ENCODE assay signal across 12 cellular contexts in the genomic region with DNA sequence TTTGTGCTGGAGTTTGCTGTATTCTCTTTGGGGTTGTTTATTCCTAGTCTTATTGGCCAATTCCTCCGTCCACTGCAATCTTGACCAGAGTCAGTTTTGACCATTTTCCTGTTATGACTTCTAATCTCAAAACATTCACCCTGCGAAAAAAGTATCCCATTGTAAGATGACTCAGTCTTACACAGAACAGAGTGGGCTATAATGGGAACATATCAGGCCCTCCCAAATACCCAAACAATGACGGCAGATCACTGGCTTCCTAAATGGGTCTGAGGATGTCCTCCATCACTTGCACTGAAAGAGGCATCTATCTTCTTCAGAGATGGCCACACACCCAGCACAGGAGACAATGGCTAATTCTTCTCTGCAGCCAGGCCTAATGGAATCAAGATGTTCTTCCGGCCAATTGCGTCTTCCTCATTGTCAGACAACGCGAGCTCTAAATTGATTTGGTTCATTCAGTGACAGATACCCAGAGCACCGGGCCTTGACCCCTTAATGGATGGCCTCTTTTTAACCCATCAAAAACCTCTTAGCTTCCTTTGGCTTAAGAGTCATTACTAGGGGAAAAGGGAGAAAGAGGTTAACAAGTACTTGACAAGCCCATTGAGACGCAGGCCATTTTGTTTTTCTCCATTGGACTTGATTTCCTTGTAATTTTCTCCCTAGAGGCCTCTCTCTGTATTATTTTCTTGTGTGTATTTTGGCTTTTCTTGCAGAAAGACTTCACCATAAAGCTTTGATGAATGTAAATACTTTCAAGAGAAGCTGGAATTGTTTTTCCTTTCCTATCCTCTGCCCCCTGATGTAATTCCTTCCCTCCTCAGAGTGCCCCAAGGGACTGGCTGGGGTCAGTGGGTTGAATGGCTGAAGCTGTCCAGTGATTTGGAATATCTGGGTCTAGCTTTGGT.
DNase-seq lines count a peak whose midpoint lies in the region; ATAC-seq, FAIRE-seq and TF ChIP-seq lines count a peak whose summit lies in the region.
"Had no signal": no experiment of that assay in that cellular context is flagged by ENCODE, and none has a peak within 500 bp of the region (broad histone marks: within the 10 kb centered on the region; RNA-seq: fewer than 3 reads in every experiment).

No MANE protein-coding gene starts in this region.

- H3K27ac ChIP-seq in GM23248 (peak overlapping the region; percentile 67), astrocyte (ENCODE audit: low read depth, low read length) (peak overlapping the region; percentile 63), right cardiac atrium (ENCODE audit: low read length) (no peak overlapping the region), subcutaneous abdominal adipose tissue (ENCODE audit: low read depth, low read length) (peak overlapping the region; percentile 9)
- H3K27ac ChIP-seq: parathyroid adenoma, upper lobe of right lung had no signal

- H3K4me1 Mint-ChIP-seq in astrocyte (ENCODE audit: low read depth, unreplicated experiment) = peaks cover 32% of the 10 kb centered on the region

- peak overlapping the region; percentile 44 for H3K27ac Mint-ChIP-seq in astrocyte (ENCODE audit: unreplicated experiment)

- H3K36me3 ChIP-seq in GM23248 (ENCODE audit: low read depth) = no peaks in the 10 kb centered on the region; the same call in 1 of the 2 replicates
- H3K36me3 ChIP-seq in astrocyte (ENCODE audit: insufficient read depth, low read length) = peaks cover 8% of the 10 kb centered on the region
- peaks cover 0 to 18% (median 11%) of the 10 kb centered on the region in 5 donors for H3K36me3 ChIP-seq in subcutaneous abdominal adipose tissue (ENCODE audit: control insufficient read depth in 5 of 5, insufficient read depth in 5 of 5, low read length in 5 of 5)
- H3K36me3 ChIP-seq: upper lobe of right lung had no signal

- H3K4me3 ChIP-seq in GM23248 (no peak overlapping the region), astrocyte (ENCODE audit: insufficient read depth, low read depth, low read length) (no peak overlapping the region), right cardiac atrium (ENCODE audit: low read length) (no peak overlapping the region), subcutaneous abdominal adipose tissue (ENCODE audit: low read depth in 1 of 5, low read length in 5 of 5) (no peak overlapping the region), lower leg skin (ENCODE audit: low read depth, poor library complexity, severe bottlenecking) (no peak overlapping the region)
- H3K4me3 ChIP-seq: upper lobe of right lung had no signal

- ATAC-seq in right cardiac atrium = peak; percentile 4 to 67
- no peak for ATAC-seq in GM21360 (IDR thresholded peaks at IDR 0.05; ENCODE audit: unreplicated experiment)
- no peak for ATAC-seq in HG03135 (IDR thresholded peaks at IDR 0.05; ENCODE audit: unreplicated experiment)
- ATAC-seq: upper lobe of right lung had no signal

- H3K27me3 ChIP-seq in GM23248 (replicated peaks; ENCODE audit: insufficient read depth) (no peaks in the 10 kb centered on the region), astrocyte (ENCODE audit: insufficient read depth, low read length) (no peaks in the 10 kb centered on the region), right cardiac atrium (ENCODE audit: control insufficient read depth, insufficient read depth) (no peaks in the 10 kb centered on the region), subcutaneous abdominal adipose tissue (ENCODE audit: control insufficient read depth in 5 of 5, insufficient read depth in 4 of 5, low read length in 5 of 5) (no peaks in the 10 kb centered on the region)
- H3K27me3 ChIP-seq: upper lobe of right lung had no signal

- TF ChIP-seq CTCF in astrocyte (IDR thresholded peaks at IDR 0.05; ENCODE audit: insufficient read depth, low read depth, low read length) (no peak), lower leg skin (IDR thresholded peaks at IDR 0.05) (no peak)

- H3K9me2 ChIP-seq in GM23248 (ENCODE audit: insufficient read depth) = no peaks in the 10 kb centered on the region

- peaks cover 80% of the 10 kb centered on the region for H3F3A ChIP-seq in GM23248 (ENCODE audit: insufficient read depth)

- peaks cover 67% of the 10 kb centered on the region for H3K4me1 ChIP-seq in GM23248 (ENCODE audit: insufficient read depth)
- peaks cover 65% of the 10 kb centered on the region for H3K4me1 ChIP-seq in astrocyte (ENCODE audit: insufficient read depth, low read length)
- peaks cover 11% of the 10 kb centered on the region for H3K4me1 ChIP-seq in right cardiac atrium (ENCODE audit: control insufficient read depth, insufficient read depth, low read length)
- H3K4me1 ChIP-seq in subcutaneous abdominal adipose tissue (ENCODE audit: control insufficient read depth in 5 of 5, insufficient read depth in 5 of 5, low read length in 5 of 5) = peaks cover 6 to 58% (median 37%) of the 10 kb centered on the region in 5 donors
- H3K4me1 ChIP-seq: parathyroid adenoma had no signal

- no peak for TF ChIP-seq POLR2A in lower leg skin (IDR thresholded peaks at IDR 0.05)

- in situ Hi-C loops in GM23248 (cut with MboI) = no loop called here

- no peaks in the 10 kb centered on the region for H4K20me1 ChIP-seq in GM23248 (ENCODE audit: insufficient read depth)
- no peaks in the 10 kb centered on the region for H4K20me1 ChIP-seq in astrocyte (ENCODE audit: insufficient read depth, low read length)

- H3K79me2 ChIP-seq in GM23248 (ENCODE audit: insufficient read depth) (no peaks in the 10 kb centered on the region), astrocyte (ENCODE audit: insufficient read depth, low read length) (peaks cover under 1% of the 10 kb centered on the region)
- H3K79me2 ChIP-seq: parathyroid adenoma had no signal

- WGBS in GM23248 (ENCODE audit: low coverage in 1 of 2, low lambda C conversion rate in 2 of 2, missing lambda C conversion rate in 2 of 2), 2 experiments = 12 to 14% methylated on average over 9 of the region's 9 CpGs
- WGBS in right cardiac atrium = 58% methylated on average over 9 of the region's 9 CpGs
- WGBS in lower leg skin, 2 donors = 85 to 86% methylated on average over 9 of the region's 9 CpGs

- no peak overlapping the region for H3K4me3 Mint-ChIP-seq in astrocyte (ENCODE audit: unreplicated experiment)

- H3K4me2 ChIP-seq in GM23248 (ENCODE audit: unreplicated experiment) (peak overlapping the region; percentile 30), astrocyte (ENCODE audit: low read length) (peak overlapping the region; percentile 56)

- FAIRE-seq in astrocyte (lab: Jason Lieb, UNC) = peak; percentile 59
- FAIRE-seq: islet of Langerhans had no signal

- H3K9me3 Mint-ChIP-seq in astrocyte (ENCODE audit: unreplicated experiment) = peaks cover 2% of the 10 kb centered on the region

- H3K27me3 Mint-ChIP-seq in astrocyte (ENCODE audit: low read depth, unreplicated experiment) = no peaks in the 10 kb centered on the region

- H3K9ac ChIP-seq in GM23248 = peak overlapping the region; percentile 2; the same call in 1 of the 2 replicates
- H3K9ac ChIP-seq in astrocyte (ENCODE audit: low read length) = peak overlapping the region; percentile 29
- no peak overlapping the region for H3K9ac ChIP-seq in subcutaneous abdominal adipose tissue (ENCODE audit: low read length in 5 of 5)
- H3K9ac ChIP-seq: parathyroid adenoma had no signal

- H2AFZ ChIP-seq in GM23248 (0 out of 2 replicates have a peak overlapping the region, but pooled peaks have one; percentile 16), astrocyte (ENCODE audit: low read depth, low read length) (no peak overlapping the region)
- H2AFZ ChIP-seq: parathyroid adenoma had no signal

- intact Hi-C loops in right cardiac atrium (cut with DNase I) = loop anchor here in 1 of 4 donors (5.0 to 10.0 kb wide), 2 partner anchors 51 to 52 kb away; no protein-coding TSS in a partner anchor
- intact Hi-C loops in lower leg skin (cut with DNase I; ENCODE audit: low total_unique reads) = no loop called here

- peaks cover 11% of the 10 kb centered on the region for H3K36me3 Mint-ChIP-seq in astrocyte (ENCODE audit: low read depth, unreplicated experiment)

- DNase-seq in GM23248 (peak; percentile 91), astrocyte (ENCODE audit: low read depth) (peak; percentile 96), right cardiac atrium (peak in 1 of 3 donors; percentile 70), lower leg skin (ENCODE audit: low spot score in 2 of 2) (no peak)
- DNase-seq in stimulated activated CD4-positive, alpha-beta T cell treated with anti-CD3 and anti-CD28 coated beads, Interleukin-2, amount 100 ng/mL, for 24 hours = no peak
- DNase-seq: NCI-H2029, upper lobe of right lung had no signal

- H3K9me3 ChIP-seq in GM23248 (ENCODE audit: low read depth) = no peaks in the 10 kb centered on the region
- H3K9me3 ChIP-seq in astrocyte (ENCODE audit: insufficient read depth, low read depth, low read length) = no peaks in the 10 kb centered on the region
- no peaks in the 10 kb centered on the region for H3K9me3 ChIP-seq in right cardiac atrium (ENCODE audit: control insufficient read depth, low read length)
- no peaks in the 10 kb centered on the region for H3K9me3 ChIP-seq in subcutaneous abdominal adipose tissue (ENCODE audit: control insufficient read depth in 5 of 5, low read length in 5 of 5)
- H3K9me3 ChIP-seq: upper lobe of right lung had no signal

Comparison
In these comparisons a context has a peak if more than half of its experiments do, and no peak if none do; other contexts are left out.
1. DNase-seq: peak in GM23248 (single experiment) and astrocyte (single experiment); none in lower leg skin (0 of 2) and stimulated activated CD4-positive, alpha-beta T cell treated with anti-CD3 and anti-CD28 coated beads, Interleukin-2, amount 100 ng/mL, for 24 hours (0 of 2).
2. H3K9ac ChIP-seq: peak in GM23248 (single experiment) and astrocyte (single experiment); none in subcutaneous abdominal adipose tissue (0 of 5).
3. ATAC-seq: peak in right cardiac atrium (2 of 2); none in GM21360 (single experiment) and HG03135 (single experiment).